ENCODE assay signal across 7 cellular contexts in the genomic region with DNA sequence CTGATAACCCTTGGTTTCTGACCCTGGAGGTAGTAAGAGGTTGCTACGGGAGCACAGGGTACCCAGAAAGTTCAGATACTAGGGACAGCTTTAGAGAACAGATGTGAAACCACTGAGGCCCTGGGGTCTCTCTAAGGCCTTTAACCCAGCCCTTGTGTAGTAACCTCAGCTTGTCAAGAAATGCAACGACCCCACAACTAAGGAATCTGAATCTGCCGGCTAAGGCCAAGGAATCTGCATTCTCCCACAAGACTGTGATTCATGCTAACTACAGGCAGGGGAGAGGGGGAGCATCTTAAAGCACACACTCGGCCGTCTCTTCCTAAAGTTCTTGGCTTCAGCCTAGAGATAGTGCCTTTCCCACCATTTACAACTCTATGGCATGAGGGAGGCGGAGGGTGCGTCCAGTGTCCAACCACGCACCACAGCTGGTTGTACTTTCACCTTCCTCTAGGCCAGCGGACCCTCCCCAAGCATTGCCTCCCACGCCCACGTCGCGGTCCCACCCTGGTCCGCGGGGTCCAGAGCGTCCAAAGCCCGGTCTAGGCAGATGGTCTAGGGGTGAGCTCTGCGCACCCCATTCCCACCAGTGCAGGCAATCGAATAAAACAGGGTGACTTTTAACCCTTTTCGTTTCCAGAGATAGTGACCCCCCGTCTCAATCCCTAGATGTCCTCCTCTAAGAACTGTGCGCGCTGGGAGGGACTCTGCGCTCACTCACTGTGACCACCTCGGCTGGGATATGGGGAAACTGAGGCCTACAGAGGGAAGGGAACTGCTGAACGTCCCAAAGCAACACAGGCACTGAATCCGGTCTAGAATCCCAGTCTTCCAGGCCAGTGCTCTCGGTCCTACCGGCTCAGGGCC. TPM values are rescaled to one million over a fixed set of nuclear protein-coding genes. Genes with fewer than 3 reads are reported as not detected.
A peak's percentile ranks its signal among the peaks of the same experiment; 100 is the strongest.
DNase-seq lines count a peak whose midpoint lies in the region; ATAC-seq and TF ChIP-seq lines count a peak whose summit lies in the region.

No MANE protein-coding gene starts in this region.

- H2BK15ac ChIP-seq in IMR-90 (ENCODE audit: low read depth, low read length): 0 out of 3 replicates have a peak overlapping the region, but pooled peaks have one; percentile 44

- H4K20me1 ChIP-seq in IMR-90 (ENCODE audit: insufficient read depth, low read length): no peaks in the 10 kb centered on the region

- intact Hi-C loops in IMR-90 (cut with micrococcal nuclease): loop anchor here (1.0 kb wide), 2 partner anchors 50 to 51 kb away; no protein-coding TSS in a partner anchor
- intact Hi-C loops in breast epithelium (cut with DNase I; ENCODE audit: low total_unique reads): no loop called here
- intact Hi-C loops in right lobe of liver (cut with DNase I): no loop called here
- intact Hi-C loops in testis (cut with DNase I; ENCODE audit: low total_unique reads): no loop called here

- peak overlapping the region; percentile 79; the same call in 1 of the 2 replicates for H3K23ac ChIP-seq in IMR-90 (ENCODE audit: low read depth, low read length)

- peak overlapping the region; percentile 80 for H4K5ac ChIP-seq in IMR-90 (ENCODE audit: low read depth, low read length)

- H3K27ac ChIP-seq in IMR-90 (ENCODE audit: insufficient read depth, low read length): peak overlapping the region; percentile 53
- peak overlapping the region; percentile 42 to 83 for H3K27ac ChIP-seq in breast epithelium
- peak overlapping the region in 2 of 3 donors; percentile 33 to 50 for H3K27ac ChIP-seq in right lobe of liver
- H3K27ac ChIP-seq in testis: peak overlapping the region; percentile 59 to 73

- 59% methylated on average over 6 of the region's 29 CpGs; no CpG with 5 or more reads in 1 of the 2 experiments for WGBS in IMR-90 (ENCODE audit: extremely low coverage in 2 of 2, insufficient read length in 1 of 2), 2 experiments
- WGBS in right lobe of liver (ENCODE audit: insufficient coverage, low coverage, low lambda C conversion rate, missing lambda C conversion rate): 33% methylated on average over 20 of the region's 29 CpGs
- 16 to 28% methylated on average over 28 to 29 of the region's 29 CpGs for WGBS in testis, 2 donors

- no peaks in the 10 kb centered on the region for H3K79me1 ChIP-seq in IMR-90 (ENCODE audit: low read depth in 1 of 2, low read length in 2 of 2)

- peak overlapping the region; percentile 90 for H3K18ac ChIP-seq in IMR-90 (ENCODE audit: low read depth, low read length)

- peaks cover 6% of the 10 kb centered on the region; the same call in 1 of the 2 replicates for H3K9me1 ChIP-seq in IMR-90 (ENCODE audit: insufficient read depth, low read length)

- H2BK20ac ChIP-seq in IMR-90 (ENCODE audit: low read depth, low read length): 0 out of 2 replicates have a peak overlapping the region, but pooled peaks have one; percentile 27

- H2AK5ac ChIP-seq in IMR-90 (ENCODE audit: low read depth, low read length): peak overlapping the region; percentile 40; the same call in 1 of the 2 replicates

- in situ Hi-C loops in IMR-90 (cut with MboI; ENCODE audit: low sequenced_read_pairs): no loop called here

- POLR2A ChIA-PET in IMR-90 (lab: Charles Lee; ENCODE audit: unreplicated experiment): no interaction called here

- peak overlapping the region; percentile 94 for H2AFZ ChIP-seq in IMR-90 (replicated peaks; ENCODE audit: low read length, poor library complexity)

- no TSS peak for BruUV-seq in IMR-90 (replicated peaks; lab: Mats Ljungman, UMichigan)

- H4K8ac ChIP-seq in IMR-90 (ENCODE audit: low read depth in 2 of 2, low read length in 2 of 2): peak overlapping the region; percentile 92 to 98

- no peak overlapping the region for H2BK5ac ChIP-seq in IMR-90 (ENCODE audit: low read depth, low read length, poor library complexity, severe bottlenecking)

- no peak for TF ChIP-seq RAD21 in IMR-90 (IDR thresholded peaks at IDR 0.05; ENCODE audit: low read length)

- H3K36me3 ChIP-seq in IMR-90 (ENCODE audit: control insufficient read depth, insufficient read depth, low read length) (no peaks in the 10 kb centered on the region), breast epithelium (no peaks in the 10 kb centered on the region), right lobe of liver (no peaks in the 10 kb centered on the region), testis (ENCODE audit: low read depth, missing control alignments) (no peaks in the 10 kb centered on the region)

- H2AK9ac ChIP-seq in IMR-90 (replicated peaks; ENCODE audit: low read depth, low read length, poor library complexity): peak overlapping the region; percentile 69

- H3K4me1 ChIP-seq in IMR-90 (ENCODE audit: control insufficient read depth, insufficient read depth, low read length) (peaks cover 8% of the 10 kb centered on the region; the same call in 1 of the 2 replicates), breast epithelium (no peaks in the 10 kb centered on the region), right lobe of liver (peaks cover 0 to 7% (median 0%) of the 10 kb centered on the region in 4 donors), testis (peaks cover 18% of the 10 kb centered on the region)

- no peak for TF ChIP-seq POLR2A in IMR-90 (IDR thresholded peaks at IDR 0.05; ENCODE audit: low read depth, low read length)
- no peak for TF ChIP-seq POLR2A in breast epithelium (IDR thresholded peaks at IDR 0.05)
- no peak for TF ChIP-seq POLR2A in right lobe of liver (IDR thresholded peaks at IDR 0.05)
- no peak for TF ChIP-seq POLR2A in testis (IDR thresholded peaks at IDR 0.05)

- H2BK120ac ChIP-seq in IMR-90 (ENCODE audit: low read depth, low read length): no peak overlapping the region

- no peak for ATAC-seq in IMR-90 (ENCODE audit: low read depth)
- no peak for ATAC-seq in right lobe of liver
- no peak for ATAC-seq in GM18502 (IDR thresholded peaks at IDR 0.05; ENCODE audit: poor library complexity, unreplicated experiment)
- ATAC-seq in HG03354 (IDR thresholded peaks at IDR 0.05; ENCODE audit: poor library complexity, severe bottlenecking, unreplicated experiment): no peak

- dilution Hi-C loops in IMR-90 (cut with HindIII; ENCODE audit: low sequenced_read_pairs, unreplicated experiment): no loop called here

- TF ChIP-seq CTCF in IMR-90 (conservative IDR thresholded peaks at IDR 0.05; ENCODE audit: low read depth, low read length): no peak
- TF ChIP-seq CTCF in breast epithelium (IDR thresholded peaks at IDR 0.05): no peak
- no peak for TF ChIP-seq CTCF in right lobe of liver (IDR thresholded peaks at IDR 0.05)
- no peak for TF ChIP-seq CTCF in testis (IDR thresholded peaks at IDR 0.05)

- H3K4ac ChIP-seq in IMR-90 (ENCODE audit: low read depth, low read length): peak overlapping the region; percentile 52

- no peak overlapping the region for H3K56ac ChIP-seq in IMR-90 (ENCODE audit: extremely low read depth, insufficient read depth, low read length)

- CTCF ChIA-PET in IMR-90 (lab: Yijun Ruan, JAX): no interaction called here

- H3K4me3 ChIP-seq in IMR-90 (ENCODE audit: insufficient read depth, low read depth, low read length): peak overlapping the region; percentile 87
- peak overlapping the region; percentile 71 to 97 (median 82) for H3K4me3 ChIP-seq in breast epithelium
- peak overlapping the region; percentile 54 to 65 (median 63) for H3K4me3 ChIP-seq in right lobe of liver
- peak overlapping the region; percentile 80 to 90 for H3K4me3 ChIP-seq in testis

- peak overlapping the region; percentile 97 for H3K4me2 ChIP-seq in IMR-90 (ENCODE audit: low read depth, low read length)

- H4K91ac ChIP-seq in IMR-90 (ENCODE audit: insufficient read depth, low read depth, low read length): peak overlapping the region; percentile 40

- H3K9ac ChIP-seq in IMR-90 (ENCODE audit: low read depth, low read length): peak overlapping the region; percentile 84

- H3K14ac ChIP-seq in IMR-90 (replicated peaks; ENCODE audit: low read depth, low read length): 0 out of 2 replicates have a peak overlapping the region, but pooled peaks have one; percentile 27

- H3K27me3 ChIP-seq in IMR-90 (ENCODE audit: control insufficient read depth, insufficient read depth, low read length) (no peaks in the 10 kb centered on the region; the same call in 1 of the 2 replicates), breast epithelium (no peaks in the 10 kb centered on the region), right lobe of liver (no peaks in the 10 kb centered on the region), testis (no peaks in the 10 kb centered on the region)

- DNase-seq in IMR-90 (no peak), breast epithelium (ENCODE audit: low spot score in 2 of 2) (peak in 1 of 2 donors; percentile 16), right lobe of liver (no peak), testis (peak; percentile 15)
- no peak for DNase-seq in stimulated activated CD8-positive, alpha-beta memory T cell treated with anti-CD3 and anti-CD28 coated beads, Interleukin-4, amount 100 ng/mL, for 48 hours

- no peaks in the 10 kb centered on the region for H3K9me3 ChIP-seq in IMR-90 (ENCODE audit: control insufficient read depth, insufficient read depth, low read length)
- H3K9me3 ChIP-seq in breast epithelium: no peaks in the 10 kb centered on the region
- no peaks in the 10 kb centered on the region for H3K9me3 ChIP-seq in right lobe of liver
- H3K9me3 ChIP-seq in testis: no peaks in the 10 kb centered on the region

TF ChIP-seq in IMR-90, 13 proteins besides CTCF, POLR2A, EP300 and RAD21 (continues in another document):
- TF ChIP-seq BHLHE40 (IDR thresholded peaks at IDR 0.05; ENCODE audit: low read depth, low read length): no peak
- TF ChIP-seq, protein P1, sequence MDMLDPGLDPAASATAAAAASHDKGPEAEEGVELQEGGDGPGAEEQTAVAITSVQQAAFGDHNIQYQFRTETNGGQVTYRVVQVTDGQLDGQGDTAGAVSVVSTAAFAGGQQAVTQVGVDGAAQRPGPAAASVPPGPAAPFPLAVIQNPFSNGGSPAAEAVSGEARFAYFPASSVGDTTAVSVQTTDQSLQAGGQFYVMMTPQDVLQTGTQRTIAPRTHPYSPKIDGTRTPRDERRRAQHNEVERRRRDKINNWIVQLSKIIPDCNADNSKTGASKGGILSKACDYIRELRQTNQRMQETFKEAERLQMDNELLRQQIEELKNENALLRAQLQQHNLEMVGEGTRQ (IDR thresholded peaks at IDR 0.05; ENCODE audit: low read depth, low read length): no peak

RNA-seq across cellular contexts. Expression of a gene that starts 0.7 kb away (rescaled TPM):
- 1.9 and 2.0 TPM in 2 replicates for total RNA-seq in IMR-90 (2012; rRNA removed)
- polyA plus RNA-seq in IMR-90 (2012; rRNA removed): 9.5 and 9.6 TPM in 2 replicates
- polyA plus RNA-seq in IMR-90 (2012; cell fraction: cytosol; rRNA removed): 5.5 TPM in 2 replicates
- polyA plus RNA-seq in IMR-90 (2012; cell fraction: nucleus; rRNA removed; ENCODE audit: low replicate concordance): 22.8 and 31.0 TPM in 2 replicates
- total RNA-seq in breast epithelium: 1 to 10 TPM; 5.6 to 7.8 (median 5.8) TPM
- total RNA-seq in right lobe of liver: 10 to 100 TPM in 1 of 6 experiments, 1 to 10 TPM in 5; 2.0 to 12.3 (median 4.6) TPM
- total RNA-seq in testis: 10 to 100 TPM; 26.6 to 31.7 TPM
- polyA plus RNA-seq in testis (ENCODE audit: insufficient read depth, low read depth, low replicate concordance): 32.0 TPM

RNA-seq across cellular contexts. Expression of a gene that starts 52.1 kb away (rescaled TPM):
- 3.6 and 4.1 TPM in 2 replicates for total RNA-seq in IMR-90 (2012; rRNA removed)
- 8.4 and 10.0 TPM in 2 replicates for polyA plus RNA-seq in IMR-90 (2012; rRNA removed)
- 5.4 and 7.7 TPM in 2 replicates for polyA plus RNA-seq in IMR-90 (2012; cell fraction: cytosol; rRNA removed)
- 23.8 and 32.6 TPM in 2 replicates for polyA plus RNA-seq in IMR-90 (2012; cell fraction: nucleus; rRNA removed; ENCODE audit: low replicate concordance)
- total RNA-seq in breast epithelium: 10 to 100 TPM; 18.6 to 30.5 (median 24.7) TPM
- total RNA-seq in right lobe of liver: 10 to 100 TPM in 5 of 6 experiments, 1 to 10 TPM in 1; 9.3 to 17.8 (median 14.4) TPM
- total RNA-seq in testis: 100 to 1,000 TPM; 126 to 132 TPM
- polyA plus RNA-seq in testis (ENCODE audit: insufficient read depth, low read depth, low replicate concordance): 150 TPM

Comparison
In these comparisons a context has a peak if more than half of its experiments do, and no peak if none do; other contexts are left out.
1. RNA of a gene that starts 52.1 kb away (total RNA-seq): 126 to 132 TPM in testis; 18.6 to 30.5 TPM in breast epithelium, 9.3 to 17.8 TPM in right lobe of liver and 3.6 to 4.1 TPM in IMR-90; every median in the first group is over 4 times any median in the second.
2. Peak in every context shown above with its lines, with median percentiles within 50 percentile points of each other: H3K27ac ChIP-seq and H3K4me3 ChIP-seq.